In the genomic region with DNA sequence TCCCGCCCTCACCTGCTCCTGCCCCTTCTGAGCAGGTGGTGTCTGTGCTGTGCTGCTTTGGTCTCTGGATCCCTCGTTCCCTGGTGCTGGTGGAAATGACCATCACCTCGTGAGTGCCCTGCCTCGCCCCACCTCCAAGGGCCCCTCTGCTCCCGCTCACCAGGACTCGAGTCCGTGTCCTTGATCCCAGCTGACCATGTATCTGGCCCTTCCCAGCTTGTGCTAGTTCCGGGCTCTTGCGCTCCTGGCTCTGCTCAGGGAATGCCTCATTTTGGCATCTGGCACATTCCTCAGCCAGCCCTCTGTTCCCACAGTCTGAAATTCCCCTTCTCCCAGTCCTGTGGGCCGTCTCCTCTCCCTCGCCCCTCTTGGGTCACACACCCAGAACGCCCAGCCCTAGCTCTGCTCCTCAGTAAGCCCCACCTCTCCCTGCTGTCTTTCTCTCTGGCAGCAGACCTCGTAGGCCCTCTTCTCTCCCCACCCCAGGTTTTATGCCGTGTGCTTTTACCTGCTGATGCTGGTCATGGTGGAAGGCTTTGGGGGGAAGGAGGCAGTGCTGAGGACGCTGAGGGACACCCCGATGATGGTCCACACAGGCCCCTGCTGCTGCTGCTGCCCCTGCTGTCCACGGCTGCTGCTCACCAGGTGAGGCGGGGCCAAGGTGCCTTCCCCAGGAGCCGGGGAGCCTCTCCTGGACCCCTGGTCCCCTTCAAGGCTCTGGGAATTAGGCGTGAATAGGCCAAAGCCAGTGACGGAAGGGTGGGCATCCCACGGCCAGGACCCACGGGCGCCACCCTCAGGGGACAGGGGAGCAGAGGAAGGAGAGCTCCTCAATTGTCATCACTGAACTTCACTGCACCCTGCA, we compare ENCODE assay signal across 12 cellular contexts. TPM values are rescaled to one million over a fixed set of nuclear protein-coding genes. Genes with fewer than 3 reads are reported as not detected.
DNase-seq lines count a peak whose midpoint lies in the region; ATAC-seq and TF ChIP-seq lines count a peak whose summit lies in the region.
"Had no signal": no experiment of that assay in that cellular context is flagged by ENCODE, and none has a peak within 500 bp of the region (broad histone marks: within the 10 kb centered on the region; RNA-seq: fewer than 3 reads in every experiment).

No MANE protein-coding gene starts in this region.

- H3K4me3 Mint-ChIP-seq in type B pancreatic cell = no peak overlapping the region
- no peak overlapping the region for H3K4me3 Mint-ChIP-seq in effector memory CD8-positive, alpha-beta T cell
- H3K4me3 Mint-ChIP-seq: memory B cell had no signal

- no peak for TF ChIP-seq CTCF in type B pancreatic cell (conservative IDR thresholded peaks at IDR 0.05)

- H3K9me3 Mint-ChIP-seq in type B pancreatic cell = no peaks in the 10 kb centered on the region
- H3K9me3 Mint-ChIP-seq in effector memory CD8-positive, alpha-beta T cell = no peaks in the 10 kb centered on the region
- H3K9me3 Mint-ChIP-seq: memory B cell had no signal

- H3K27ac Mint-ChIP-seq in type B pancreatic cell = no peak overlapping the region
- H3K27ac Mint-ChIP-seq in effector memory CD8-positive, alpha-beta T cell = no peak overlapping the region
- H3K27ac Mint-ChIP-seq: memory B cell had no signal

- no peaks in the 10 kb centered on the region for H3K36me3 Mint-ChIP-seq in type B pancreatic cell
- no peaks in the 10 kb centered on the region for H3K36me3 Mint-ChIP-seq in effector memory CD8-positive, alpha-beta T cell (ENCODE audit: insufficient read depth)
- H3K36me3 Mint-ChIP-seq: memory B cell had no signal

- ATAC-seq in sciatic nerve (peak; percentile 65), GM19455 (IDR thresholded peaks at IDR 0.05; ENCODE audit: unreplicated experiment) (no peak)
- no peak for ATAC-seq in effector memory CD8-positive, alpha-beta T cell (replicated peaks)

- peak; percentile 25 for DNase-seq in GM04504 (ENCODE audit: low read depth)
- DNase-seq in astrocyte of the hippocampus (ENCODE audit: low read depth, low spot score) = peak; percentile 46
- peak; percentile 54 for DNase-seq in iPS-NIHi11 (ENCODE audit: low spot score)
- DNase-seq in sciatic nerve (ENCODE audit: low spot score) = no peak
- DNase-seq in type B pancreatic cell (ENCODE audit: extremely low spot score, unreplicated experiment) = no peak
- DNase-seq in effector memory CD8-positive, alpha-beta T cell = no peak
- DNase-seq: activated CD4-positive, alpha-beta T cell treated with anti-CD3 and anti-CD28 coated beads for 1 hour; MV-4-11; NCI-H526 treated with DMSO at 0.1 percent for 48 hours had no signal

- H3K27me3 Mint-ChIP-seq in type B pancreatic cell = no peaks in the 10 kb centered on the region
- peaks cover 5 to 28% of the 10 kb centered on the region in 2 donors for H3K27me3 Mint-ChIP-seq in effector memory CD8-positive, alpha-beta T cell
- H3K27me3 Mint-ChIP-seq: memory B cell had no signal

- intact Hi-C loops in sciatic nerve (cut with DNase I) = no loop called here

- H3K4me1 Mint-ChIP-seq in type B pancreatic cell (ENCODE audit: unreplicated experiment) = no peaks in the 10 kb centered on the region
- no peaks in the 10 kb centered on the region for H3K4me1 Mint-ChIP-seq in effector memory CD8-positive, alpha-beta T cell (ENCODE audit: low read depth in 2 of 2)

RNA-seq across cellular contexts. Expression of a gene that starts 11.5 kb away (rescaled TPM):
- 0.58 TPM for total RNA-seq in sciatic nerve
- 3.7 and 4.7 TPM in 2 replicates for total RNA-seq in type B pancreatic cell (ENCODE audit: low replicate concordance)
- total RNA-seq: glomerular endothelial cell had no signal

RNA-seq across cellular contexts. Expression of a gene that starts 16.7 kb away (rescaled TPM):
- total RNA-seq in sciatic nerve = not detected
- 0.85 TPM in 1 of 2 replicates, not detected in the other for total RNA-seq in type B pancreatic cell (ENCODE audit: low replicate concordance)
- total RNA-seq: glomerular endothelial cell had no signal

RNA-seq across cellular contexts. Expression of a gene that starts 59.7 kb away (rescaled TPM):
- total RNA-seq in sciatic nerve = 63.8 TPM
- 39.0 and 50.8 TPM in 2 replicates for total RNA-seq in type B pancreatic cell (ENCODE audit: low replicate concordance)

Comparison
In these comparisons a context has a peak if more than half of its experiments do, and no peak if none do; other contexts are left out.
1. DNase-seq: peak in GM04504 (single experiment), astrocyte of the hippocampus (single experiment) and iPS-NIHi11 (single experiment); none in sciatic nerve (single experiment), type B pancreatic cell (single experiment) and effector memory CD8-positive, alpha-beta T cell (0 of 3).